23 cellular contexts compared by ENCODE assay signal in the genomic region with DNA sequence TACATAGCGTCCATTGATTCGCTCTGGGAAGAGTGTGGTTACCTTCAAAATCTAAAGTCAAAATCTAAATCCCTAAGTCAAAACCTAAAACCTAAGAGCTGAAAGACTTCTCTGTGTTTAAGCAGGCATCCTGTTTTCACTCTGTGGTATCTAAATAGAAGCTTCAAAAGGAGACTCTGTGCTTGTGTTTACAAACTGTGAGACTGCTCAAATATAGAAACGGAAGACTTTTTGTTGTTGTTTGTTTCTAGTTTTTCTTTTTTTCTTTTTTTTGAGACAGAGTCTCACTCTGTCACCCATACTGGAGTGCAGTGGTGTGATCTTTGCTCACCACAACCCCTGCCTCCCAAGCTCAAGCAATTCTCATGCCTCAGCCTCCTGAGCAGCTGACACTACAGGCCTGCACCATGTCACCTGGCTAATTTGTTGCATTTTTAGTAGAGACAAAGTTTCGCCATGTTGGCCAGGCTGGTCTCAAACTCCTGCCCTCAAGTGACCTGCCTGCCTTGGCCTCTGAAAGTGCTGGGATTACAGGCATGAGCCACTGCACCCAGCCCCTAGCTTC.
"Had no signal": no experiment of that assay in that cellular context is flagged by ENCODE, and none has a peak within 500 bp of the region (broad histone marks: within the 10 kb centered on the region; RNA-seq: fewer than 3 reads in every experiment).

No MANE protein-coding gene starts in this region.

- ATAC-seq: effector memory CD8-positive, alpha-beta T cell; left colon; lower lobe of right lung; naive thymus-derived CD8-positive, alpha-beta T cell; pancreas; stimulated activated effector memory CD8-positive, alpha-beta T cell treated with anti-CD3 and anti-CD28 coated beads, Interleukin-12 subunit alpha, Interleukin-12 subunit beta, amount 100 ng/mL, for 72 hours had no signal

- DNase-seq: cortex of kidney; effector memory CD8-positive, alpha-beta T cell; erythroblast; esophagus squamous epithelium; hypothalamus; immature natural killer cell; islet precursor cell; kidney glomerular epithelial cell; left colon; left ventricle myocardium inferior; lower lobe of right lung; naive thymus-derived CD8-positive, alpha-beta T cell; pancreas; sigmoid colon; stimulated activated CD4-positive, alpha-beta T cell treated with anti-CD3 and anti-CD28 coated beads, Interleukin-2, amount 100 ng/mL, for 24 hours; stimulated activated CD4-positive, alpha-beta T cell treated with anti-CD3 and anti-CD28 coated beads, Interleukin-4, amount 100 ng/mL, for 24 hours; transverse colon had no signal

- H3K4me3 ChIP-seq: esophagus squamous epithelium, left ventricle myocardium inferior, lower lobe of right lung, pancreas, sigmoid colon, thoracic aorta, transverse colon, vagina had no signal

- H3K4me3 Mint-ChIP-seq: effector memory CD8-positive, alpha-beta T cell; immature natural killer cell; naive thymus-derived CD8-positive, alpha-beta T cell; neural crest cell; stimulated activated effector memory CD8-positive, alpha-beta T cell treated with anti-CD3 and anti-CD28 coated beads, Interleukin-12 subunit alpha, Interleukin-12 subunit beta, amount 100 ng/mL, for 72 hours; stimulated activated naive CD8-positive, alpha-beta T cell treated with anti-CD3 and anti-CD28 coated beads, Interleukin-15, Interleukin-2, amounts not matched to agents 100 ng/mL and 50 ng/mL, for 24 hours had no signal

- H3K9me3 ChIP-seq: neutrophil, pancreas, sigmoid colon, thoracic aorta, transverse colon had no signal

- H3K27ac Mint-ChIP-seq: effector memory CD8-positive, alpha-beta T cell; naive thymus-derived CD8-positive, alpha-beta T cell; stimulated activated effector memory CD8-positive, alpha-beta T cell treated with anti-CD3 and anti-CD28 coated beads, Interleukin-12 subunit alpha, Interleukin-12 subunit beta, amount 100 ng/mL, for 72 hours; stimulated activated naive CD8-positive, alpha-beta T cell treated with anti-CD3 and anti-CD28 coated beads, Interleukin-15, Interleukin-2, amounts not matched to agents 100 ng/mL and 50 ng/mL, for 24 hours had no signal

- H3K27me3 ChIP-seq: esophagus squamous epithelium, neutrophil, pancreas, sigmoid colon, transverse colon, vagina had no signal

- H3K27me3 Mint-ChIP-seq: effector memory CD8-positive, alpha-beta T cell; naive thymus-derived CD8-positive, alpha-beta T cell; stimulated activated naive CD8-positive, alpha-beta T cell treated with anti-CD3 and anti-CD28 coated beads, Interleukin-15, Interleukin-2, amounts not matched to agents 100 ng/mL and 50 ng/mL, for 24 hours had no signal

- H3K36me3 Mint-ChIP-seq: stimulated activated effector memory CD8-positive, alpha-beta T cell treated with anti-CD3 and anti-CD28 coated beads, Interleukin-12 subunit alpha, Interleukin-12 subunit beta, amount 100 ng/mL, for 72 hours had no signal

- H3K4me1 Mint-ChIP-seq: neural crest cell had no signal

- H3K27ac ChIP-seq: esophagus squamous epithelium, left ventricle myocardium inferior, lower lobe of right lung, neutrophil, pancreas, sigmoid colon, thoracic aorta, transverse colon, vagina had no signal

- H3K36me3 ChIP-seq: esophagus squamous epithelium, left ventricle myocardium inferior, lower lobe of right lung, neutrophil, pancreas, sigmoid colon, thoracic aorta, transverse colon, vagina had no signal

- H3K4me1 ChIP-seq: left ventricle myocardium inferior, lower lobe of right lung, pancreas, sigmoid colon, transverse colon, vagina had no signal
